Comparison of ENCODE assay signal across 8 cellular contexts in the genomic region with DNA sequence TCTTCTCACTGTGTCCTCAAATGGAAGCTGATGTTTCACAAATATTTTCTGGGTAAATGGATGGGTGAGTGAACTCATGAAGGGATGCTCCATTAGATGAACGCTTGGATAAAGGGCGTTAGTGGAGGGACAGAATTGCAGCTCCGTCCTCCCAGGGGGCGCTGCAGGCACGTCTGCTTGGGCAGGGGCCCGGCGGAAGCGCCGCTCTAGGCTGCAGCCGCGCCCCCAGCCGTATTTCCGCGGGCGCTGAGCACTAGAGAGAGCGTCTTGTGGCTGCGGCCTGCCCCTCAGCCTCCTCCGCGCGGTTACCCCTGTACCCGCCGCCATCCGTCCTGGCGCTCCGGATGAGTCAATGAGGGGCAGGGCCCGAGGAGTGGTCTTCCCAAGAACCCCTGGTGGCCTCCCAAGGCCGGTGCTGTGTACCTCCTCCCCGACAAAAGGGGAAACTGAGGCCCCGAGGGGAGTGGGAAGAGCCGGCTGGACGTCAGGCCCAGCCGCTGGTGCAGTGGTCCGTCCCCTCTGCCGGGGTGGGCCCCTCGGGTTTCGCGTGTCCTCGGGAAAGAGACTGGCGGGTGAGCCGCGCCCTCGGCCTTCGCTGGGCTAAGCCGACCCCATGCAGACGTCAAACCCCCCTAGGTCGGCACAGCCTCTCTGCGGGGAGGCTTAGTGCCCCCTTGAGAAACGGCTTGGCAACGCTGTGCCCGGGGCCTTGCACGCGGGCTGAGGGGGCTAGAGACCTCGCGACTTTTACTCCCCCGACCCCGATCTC. TPM values are rescaled to one million over a fixed set of nuclear protein-coding genes. Genes with fewer than 3 reads are reported as not detected.
DNase-seq lines count a peak whose midpoint lies in the region; ATAC-seq lines count a peak whose summit lies in the region.

No MANE protein-coding gene starts in this region.

- DNase-seq in NCI-H1048 (lab: John Stamatoyannopoulos, UW) (peak; percentile 87), SK-N-DZ (ENCODE audit: low spot score) (peak; percentile 96), glomerular endothelial cell (ENCODE audit: extremely low read depth, low read depth, low spot score) (peak; percentile 50), nucleus accumbens (lab: John Stamatoyannopoulos, UW) (peak in 55 of 56 donors; percentile 7 to 93 (median 76)), superior temporal gyrus (ENCODE audit: extremely low spot score) (peak; percentile 93)
- peak; percentile 96 for DNase-seq in activated naive CD4-positive, alpha-beta T cell treated with anti-CD3 and anti-CD28 coated beads, Interleukin-2, amount 50 U/mL, for 16 hours

- peak; percentile 67 for ATAC-seq in HG02571 (IDR thresholded peaks at IDR 0.05; ENCODE audit: unreplicated experiment)

- peak overlapping the region; percentile 73 for H3K4me3 ChIP-seq in GM08714 (ENCODE audit: low read length)

RNA-seq across cellular contexts. Expression of a gene that starts 11.5 kb away (rescaled TPM):
- polyA plus RNA-seq in SK-N-DZ (2014; cell fraction: cytosol; rRNA removed), result 27.5 and 28.0 TPM in 2 replicates
- polyA plus RNA-seq in SK-N-DZ (2014; cell fraction: nucleus; rRNA removed), result 61.3 and 159 TPM in 2 replicates
- 21.1 and 38.3 TPM in 2 replicates for total RNA-seq in glomerular endothelial cell

RNA-seq across cellular contexts. Expression of a gene that starts 26.0 kb away (rescaled TPM):
- polyA plus RNA-seq in SK-N-DZ (2014; cell fraction: cytosol; rRNA removed), result 22.9 and 27.5 TPM in 2 replicates
- 52.5 and 63.1 TPM in 2 replicates for polyA plus RNA-seq in SK-N-DZ (2014; cell fraction: nucleus; rRNA removed)
- total RNA-seq in glomerular endothelial cell, result 39.3 and 47.2 TPM in 2 replicates

Comparison
In these comparisons a context has a peak if more than half of its experiments do, and no peak if none do; other contexts are left out.
1. Peak in every context shown above with its lines: DNase-seq, ATAC-seq and H3K4me3 ChIP-seq.